In the genomic region with DNA sequence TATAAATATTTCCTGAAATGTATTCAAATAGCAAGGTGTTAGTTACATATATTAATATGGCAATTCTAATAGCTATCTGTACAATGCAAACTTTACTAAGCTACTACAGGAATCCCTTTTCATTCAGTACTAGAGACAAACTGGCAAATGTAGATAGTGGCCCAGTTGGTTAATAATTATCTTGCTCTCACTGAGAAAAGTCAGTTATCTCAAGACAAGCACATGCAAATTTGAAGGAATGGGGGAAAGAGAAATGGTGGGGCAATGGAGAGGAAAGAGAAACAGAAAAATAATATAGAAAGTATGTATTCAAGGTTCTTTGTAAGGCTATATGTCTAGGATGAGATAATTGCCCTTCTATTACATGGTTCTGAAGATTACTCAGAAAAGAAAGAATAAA, we compare ENCODE assay signal across 17 cellular contexts.
DNase-seq lines count a peak whose midpoint lies in the region; ATAC-seq lines count a peak whose summit lies in the region.
"Had no signal": no experiment of that assay in that cellular context is flagged by ENCODE, and none has a peak within 500 bp of the region (broad histone marks: within the 10 kb centered on the region; RNA-seq: fewer than 3 reads in every experiment).

No MANE protein-coding gene starts in this region.

- DNase-seq in NCI-H774 (lab: John Stamatoyannopoulos, UW) (no peak), islet precursor cell (no peak), NCI-H524 (lab: John Stamatoyannopoulos, UW) (no peak)
- DNase-seq in activated CD4-positive, alpha-beta T cell treated with anti-CD3 and anti-CD28 coated beads for 1 hour: no peak
- DNase-seq: activated T-cell treated with anti-CD3 and anti-CD28 coated beads for 4 hours, amygdala, dermis blood vessel endothelial cell, GOT3, immature natural killer cell, mucosa of descending colon, NCI-H1417 treated with DMSO at 0.1 percent for 48 hours, NCI-H82 had no signal

- peak; percentile 75 for ATAC-seq in GM18498 (IDR thresholded peaks at IDR 0.05; ENCODE audit: unreplicated experiment)
- peak; percentile 75 for ATAC-seq in GM19372 (IDR thresholded peaks at IDR 0.05; ENCODE audit: low read depth, unreplicated experiment)
- ATAC-seq in HG02610 (IDR thresholded peaks at IDR 0.05; ENCODE audit: unreplicated experiment): peak; percentile 72
- ATAC-seq in HG03175 (IDR thresholded peaks at IDR 0.05; ENCODE audit: unreplicated experiment): peak; percentile 95
- ATAC-seq: A549, mucosa of descending colon had no signal
